Comparison of ENCODE assay signal across 9 cellular contexts in genomic region chr4:3500111-3500510, GRCh38. TPM values are rescaled to one million over a fixed set of nuclear protein-coding genes. Genes with fewer than 3 reads are reported as not detected.
"Had no signal": no experiment of that assay in that cellular context is flagged by ENCODE, and none has a peak within 500 bp of the region (broad histone marks: within the 10 kb centered on the region; RNA-seq: fewer than 3 reads in every experiment).

No MANE protein-coding gene starts in this region.

- H3K36me3 ChIP-seq: HAP-1 had no signal

- H2AFZ ChIP-seq: GM23248 had no signal

- H3K27ac Mint-ChIP-seq: HFFc6 had no signal

- ATAC-seq: HCT116 had no signal

- H3K4me3 ChIP-seq: GM23248, HAP-1 had no signal

- H3K9ac ChIP-seq: GM23248 had no signal

- H3K4me3 Mint-ChIP-seq: HFFc6 had no signal

- DNase-seq: GM23248, GOT3, H7, HFFc6, IMR-90 had no signal

- H3K4me1 ChIP-seq: HAP-1 had no signal

- H3K27ac ChIP-seq: GM23248, HL-60 had no signal

- H3K9me3 ChIP-seq: HAP-1 had no signal

- H3K9me3 Mint-ChIP-seq: HFFc6 had no signal

RNA-seq across cellular contexts. Expression of gene DOK7, which starts 37.0 kb away (rescaled TPM):
- total RNA-seq: GM23248, HFFc6, HT1080, IMR-90 had no signal
- polyA plus RNA-seq: GM23248, IMR-90 had no signal

RNA-seq across cellular contexts. Expression of gene HGFAC, which starts 58.3 kb away (rescaled TPM):
- total RNA-seq: GM23248, HT1080, IMR-90 had no signal
- polyA plus RNA-seq: GM23248 had no signal
